In genomic region chr10:132236881-132237280, GRCh38 we compare ENCODE assay signal across 1 cellular context.
TF ChIP-seq lines count a peak whose summit lies in the region.

No MANE protein-coding gene starts in this region.

TF ChIP-seq in WTC11, 78 proteins besides CTCF, POLR2A, EP300 and RAD21 (continued from another document):
- TF ChIP-seq MXD4 (CRISPR knock-in tag; IDR thresholded peaks at IDR 0.05; ENCODE audit: borderline replicate concordance): no peak
- peak; percentile 62; the same call in 1 of the 2 replicates for TF ChIP-seq ZNF263 (CRISPR knock-in tag; IDR thresholded peaks at IDR 0.05; ENCODE audit: low read depth)
